ENCODE assay signal across 12 cellular contexts in genomic region chr5:159021360-159022177, GRCh38.
DNase-seq lines count a peak whose midpoint lies in the region; ATAC-seq and TF ChIP-seq lines count a peak whose summit lies in the region.
"Had no signal": no experiment of that assay in that cellular context is flagged by ENCODE, and none has a peak within 500 bp of the region (broad histone marks: within the 10 kb centered on the region; RNA-seq: fewer than 3 reads in every experiment).

No MANE protein-coding gene starts in this region.

- H3K27ac Mint-ChIP-seq in immature natural killer cell = no peak overlapping the region
- H3K27ac Mint-ChIP-seq in mesothelial cell of epicardium = no peak overlapping the region
- H3K27ac Mint-ChIP-seq: activated T-helper 2 cell treated with anti-CD3 and anti-CD28 coated beads, Interferon-gamma antibody, Interleukin-2, Interleukin-4, amounts not matched to agents 10 μg/mL and 5 μg/mL and 100 μg/mL, durations not matched to agents 14 hours and 24 hours and 36 hours had no signal

- TF ChIP-seq CTCF in fibroblast of villous mesenchyme (IDR thresholded peaks at IDR 0.05; ENCODE audit: insufficient read depth, low read depth, low read length) (no peak), gastrocnemius medialis (IDR thresholded peaks at IDR 0.05 in 4 of 5, conservative IDR thresholded peaks at IDR 0.05 in 1 of 5) (no peak), mesothelial cell of epicardium (IDR thresholded peaks at IDR 0.05; ENCODE audit: unreplicated experiment) (no peak)

- H3K4me3 ChIP-seq in SK-N-MC = peak overlapping the region; percentile 71
- H3K4me3 ChIP-seq in fibroblast of villous mesenchyme (ENCODE audit: low read depth, low read length) = peak overlapping the region; percentile 3
- H3K4me3 ChIP-seq in gastrocnemius medialis = peak overlapping the region; percentile 15 to 31 (median 21)

- H3K4me1 ChIP-seq in gastrocnemius medialis = peaks cover 22 to 30% of the 10 kb centered on the region in 2 donors

- H3K4me3 Mint-ChIP-seq in immature natural killer cell (no peak overlapping the region), mesothelial cell of epicardium (no peak overlapping the region)

- peaks cover 0 to 3% (median 0%) of the 10 kb centered on the region in 3 donors for H3K27me3 Mint-ChIP-seq in immature natural killer cell (ENCODE audit: low read depth in 3 of 3)
- H3K27me3 Mint-ChIP-seq in mesothelial cell of epicardium (ENCODE audit: low read depth) = peaks cover 3% of the 10 kb centered on the region

- intact Hi-C loops in gastrocnemius medialis (cut with DNase I; ENCODE audit: low total_unique reads) = no loop called here

- H3K4me1 Mint-ChIP-seq in immature natural killer cell = peaks cover 0 to 2% of the 10 kb centered on the region in 2 donors
- H3K4me1 Mint-ChIP-seq in mesothelial cell of epicardium = peaks cover 22% of the 10 kb centered on the region

- H3K27ac ChIP-seq in SK-N-MC (peak overlapping the region; percentile 98), gastrocnemius medialis (peak overlapping the region; percentile 59 to 69 (median 65))

- H3K36me3 Mint-ChIP-seq in immature natural killer cell = no peaks in the 10 kb centered on the region
- no peaks in the 10 kb centered on the region for H3K36me3 Mint-ChIP-seq in mesothelial cell of epicardium

- peak overlapping the region; percentile 72 for H3K9ac ChIP-seq in SK-N-MC (ENCODE audit: insufficient read length)

- H3K36me3 ChIP-seq in SK-N-MC (ENCODE audit: insufficient read depth, low read length) = no peaks in the 10 kb centered on the region
- no peaks in the 10 kb centered on the region for H3K36me3 ChIP-seq in gastrocnemius medialis

- TF ChIP-seq POLR2A in gastrocnemius medialis (IDR thresholded peaks at IDR 0.05) = no peak

- H3K9me3 ChIP-seq in SK-N-MC (ENCODE audit: low read depth, low read length) = no peaks in the 10 kb centered on the region
- no peaks in the 10 kb centered on the region for H3K9me3 ChIP-seq in gastrocnemius medialis

- H3K27me3 ChIP-seq in gastrocnemius medialis = no peaks in the 10 kb centered on the region

- in situ Hi-C loops in gastrocnemius medialis (cut with MboI; ENCODE audit: low sequenced_read_pairs in 4 of 4) = no loop called here

- H3K9me3 Mint-ChIP-seq in immature natural killer cell = peaks cover 0 to 2% (median 0%) of the 10 kb centered on the region in 6 donors
- H3K9me3 Mint-ChIP-seq in mesothelial cell of epicardium = no peaks in the 10 kb centered on the region
- H3K9me3 Mint-ChIP-seq: activated T-helper 2 cell treated with anti-CD3 and anti-CD28 coated beads, Interferon-gamma antibody, Interleukin-2, Interleukin-4, amounts not matched to agents 10 μg/mL and 5 μg/mL and 100 μg/mL, durations not matched to agents 14 hours and 24 hours and 36 hours had no signal

- ATAC-seq in gastrocnemius medialis (peak; percentile 52 to 56), GM18520 (IDR thresholded peaks at IDR 0.05; ENCODE audit: unreplicated experiment) (no peak)
- ATAC-seq: left colon had no signal

- DNase-seq in GM03348 (ENCODE audit: low spot score) (peak; percentile 66), SK-N-MC (ENCODE audit: low read depth, low spot score) (no peak), fibroblast of villous mesenchyme (ENCODE audit: low read depth) (peak; percentile 96), gastrocnemius medialis (no peak), immature natural killer cell (no peak), mesothelial cell of epicardium (ENCODE audit: low spot score in 2 of 2, unreplicated experiment in 2 of 2) (no peak)
- DNase-seq in activated CD8-positive, alpha-beta memory T cell treated with anti-CD3 and anti-CD28 coated beads for 24 hours = no peak
- DNase-seq: effector CD4-positive, alpha-beta T cell; left colon; T1000 had no signal

Comparison
In these comparisons a context has a peak if more than half of its experiments do, and no peak if none do; other contexts are left out.
1. DNase-seq: peak in GM03348 (single experiment) and fibroblast of villous mesenchyme (single experiment); none in SK-N-MC (single experiment), gastrocnemius medialis (0 of 2), activated CD8-positive, alpha-beta memory T cell treated with anti-CD3 and anti-CD28 coated beads for 24 hours (single experiment), immature natural killer cell (0 of 3) and mesothelial cell of epicardium (0 of 2).
2. H3K4me3 ChIP-seq: peak in every context shown above with its lines; median percentile 71 in SK-N-MC; 21 in gastrocnemius medialis; 3 in fibroblast of villous mesenchyme.